In genomic region chr20:33674294-33675126, GRCh38 we compare ENCODE assay signal across 8 cellular contexts. TPM values are rescaled to one million over a fixed set of nuclear protein-coding genes. Genes with fewer than 3 reads are reported as not detected.
A peak's percentile ranks its signal among the peaks of the same experiment; 100 is the strongest.
DNase-seq lines count a peak whose midpoint lies in the region; ATAC-seq lines count a peak whose summit lies in the region.

NECAB3 (minus strand) TSS chr20:33674428; CDS start chr20:33674352, 76 bp downstream.

- ATAC-seq in HG02852 (IDR thresholded peaks at IDR 0.05; ENCODE audit: unreplicated experiment) (peak; percentile 73), left lobe of liver (peak; percentile 93)
- ATAC-seq in activated CD4-positive, CD25-positive, alpha-beta regulatory T cell treated with anti-CD3 and anti-CD28 coated beads, Interleukin-2, amount 50 U/mL, for 24 hours: peak; percentile 75 to 82

- DNase-seq in NCI-H1436 (lab: John Stamatoyannopoulos, UW): peak; percentile 70
- no peak for DNase-seq in NCI-H1436 treated with DMSO at 0.1 percent for 48 hours (lab: John Stamatoyannopoulos, UW)
- DNase-seq in NCI-H345 (lab: John Stamatoyannopoulos, UW): peak; percentile 89
- peak; percentile 30 for DNase-seq in dedifferentiated amniotic fluid mesenchymal stem cell (ENCODE audit: extremely low spot score)
- peak; percentile 91 for DNase-seq in left lobe of liver (ENCODE audit: low spot score)
- peak; percentile 61 to 66 for DNase-seq in stimulated activated CD4-positive, alpha-beta T cell treated with anti-CD3 and anti-CD28 coated beads, Interleukin-2, amount 100 ng/mL, for 48 hours

RNA-seq across cellular contexts. Expression of gene NECAB3, which starts in this region (rescaled TPM):
- total RNA-seq in left lobe of liver: 19.9 TPM
